Comparison of ENCODE assay signal across 2 cellular contexts in genomic region chr13:109789262-109789661, GRCh38.
TF ChIP-seq lines count a peak whose summit lies in the region.

No MANE protein-coding gene starts in this region.

TF ChIP-seq in liver, 16 proteins besides CTCF, POLR2A, EP300 and RAD21 (continued from another document):
- TF ChIP-seq ATF3 (IDR thresholded peaks at IDR 0.05) (no peak), SP1 (IDR thresholded peaks at IDR 0.05) (no peak)

TF ChIP-seq in HepG2, 621 proteins besides CTCF, POLR2A, EP300 and RAD21 (continued from another document):
- TF ChIP-seq ZHX1 (CRISPR knock-in tag; IDR thresholded peaks at IDR 0.05; ENCODE audit: low read depth), result no peak
- TF ChIP-seq KMT2B (CRISPR knock-in tag; IDR thresholded peaks at IDR 0.05), result no peak
- TF ChIP-seq ZKSCAN8 (CRISPR knock-in tag; IDR thresholded peaks at IDR 0.05; ENCODE audit: borderline replicate concordance), result no peak
- TF ChIP-seq ZNF33B (CRISPR knock-in tag; IDR thresholded peaks at IDR 0.05), result no peak
- TF ChIP-seq ZNF20 (CRISPR knock-in tag; IDR thresholded peaks at IDR 0.05), result no peak
- no peak for TF ChIP-seq MNT (IDR thresholded peaks at IDR 0.05)
- TF ChIP-seq RERE (CRISPR knock-in tag; IDR thresholded peaks at IDR 0.05; ENCODE audit: low read depth), result no peak
- no peak for TF ChIP-seq ZNF350 (CRISPR knock-in tag; IDR thresholded peaks at IDR 0.05; ENCODE audit: borderline replicate concordance, low read depth)
- TF ChIP-seq ZNF430 (CRISPR knock-in tag; IDR thresholded peaks at IDR 0.05), result no peak
- TF ChIP-seq ZFP91 (CRISPR knock-in tag; IDR thresholded peaks at IDR 0.05; ENCODE audit: borderline replicate concordance), result no peak
- no peak for TF ChIP-seq CHD4 (IDR thresholded peaks at IDR 0.05; ENCODE audit: borderline replicate concordance, low read length)
TF ChIP-seq in HepG2: peak in this region for 0.
